1 cellular context compared by ENCODE assay signal in the genomic region with DNA sequence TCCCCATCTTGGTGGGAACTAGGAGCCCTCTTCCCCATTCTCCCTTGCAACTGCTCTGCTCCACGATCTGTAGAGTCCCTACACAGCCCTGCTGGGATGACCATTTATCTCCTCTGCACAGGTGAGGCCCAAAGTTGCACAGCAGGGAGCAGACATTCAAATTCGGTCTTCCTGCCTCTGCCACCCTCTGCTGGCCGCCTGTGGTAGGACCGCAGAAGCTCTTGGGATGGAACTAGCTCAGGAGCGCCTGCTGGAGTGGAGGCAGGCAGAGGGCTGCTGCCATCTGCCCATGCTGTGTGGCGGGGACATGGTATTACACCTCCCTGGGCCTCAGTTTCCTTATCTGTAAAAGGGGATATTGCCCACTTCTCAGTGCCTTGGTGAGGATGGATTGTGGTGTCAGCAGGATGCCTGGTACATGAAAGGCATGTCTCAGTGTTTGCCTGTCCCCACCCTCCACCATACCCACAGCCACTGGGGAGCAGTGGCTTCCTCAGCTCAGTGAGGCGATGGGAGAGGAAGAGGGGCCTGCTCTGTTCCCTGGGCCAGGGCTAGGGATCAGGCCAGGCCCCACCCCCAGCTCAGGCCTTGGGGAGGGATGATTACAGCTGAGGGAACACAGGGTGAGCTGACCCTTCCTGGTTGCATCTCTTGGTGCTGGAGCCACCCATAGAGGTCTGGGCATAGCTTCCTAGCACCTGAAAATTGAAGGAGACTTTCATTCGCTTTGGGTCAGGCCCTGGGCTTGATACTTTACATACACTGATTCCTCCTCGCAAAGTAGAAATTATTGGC.
TF ChIP-seq lines count a peak whose summit lies in the region.

No MANE protein-coding gene starts in this region.

TF ChIP-seq in endothelial cell of umbilical vein, 7 proteins besides CTCF, POLR2A, EP300 and RAD21:
- TF ChIP-seq, protein P1, sequence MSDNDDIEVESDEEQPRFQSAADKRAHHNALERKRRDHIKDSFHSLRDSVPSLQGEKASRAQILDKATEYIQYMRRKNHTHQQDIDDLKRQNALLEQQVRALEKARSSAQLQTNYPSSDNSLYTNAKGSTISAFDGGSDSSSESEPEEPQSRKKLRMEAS (IDR thresholded peaks at IDR 0.05; ENCODE audit: insufficient read depth, insufficient read length) = no peak
- TF ChIP-seq POLR2AphosphoS5 (IDR thresholded peaks at IDR 0.05; ENCODE audit: insufficient read depth, low read depth, low read length) = no peak
- no peak for TF ChIP-seq FOS (IDR thresholded peaks at IDR 0.05; ENCODE audit: borderline replicate concordance, insufficient read depth, low read length)
- TF ChIP-seq JUN (IDR thresholded peaks at IDR 0.05; ENCODE audit: borderline replicate concordance, insufficient read depth, insufficient read length, low read depth) = no peak
- no peak for TF ChIP-seq EZH2 (IDR thresholded peaks at IDR 0.05; ENCODE audit: borderline replicate concordance, low read depth, low read length, severe bottlenecking)
- TF ChIP-seq GATA2 (IDR thresholded peaks at IDR 0.05; ENCODE audit: insufficient read depth, insufficient read length, low read depth, low read length) = no peak
- no peak for TF ChIP-seq MYC (IDR thresholded peaks at IDR 0.05; ENCODE audit: low read depth, low read length)
